ENCODE assay signal across 18 cellular contexts in the genomic region with DNA sequence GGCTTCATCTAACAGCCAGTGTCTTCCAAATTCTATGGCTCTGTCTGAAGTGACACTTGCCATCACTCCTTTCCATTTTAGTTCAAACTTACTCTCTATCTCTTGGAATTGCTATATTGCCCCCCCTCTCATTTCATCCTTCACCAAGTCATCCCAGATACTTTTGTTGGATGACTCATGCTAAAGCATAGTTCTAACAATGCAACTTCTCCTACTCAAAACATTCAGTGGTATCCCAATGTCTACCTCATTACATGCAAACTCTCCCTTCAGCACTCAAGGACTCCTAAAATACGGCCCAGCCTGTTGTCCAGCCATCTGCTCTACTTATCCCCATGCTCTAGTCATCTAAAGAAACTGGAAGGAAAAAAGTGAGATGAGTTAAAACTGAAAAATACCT.
DNase-seq lines count a peak whose midpoint lies in the region; ATAC-seq and TF ChIP-seq lines count a peak whose summit lies in the region.
"Had no signal": no experiment of that assay in that cellular context is flagged by ENCODE, and none has a peak within 500 bp of the region (broad histone marks: within the 10 kb centered on the region; RNA-seq: fewer than 3 reads in every experiment).

No MANE protein-coding gene starts in this region.

- in situ Hi-C loops in astrocyte of the spinal cord (cut with HindIII; ENCODE audit: low sequenced_read_pairs): no loop called here
- in situ Hi-C loops in HAP-1 (cut with MboI; ENCODE audit: low sequenced_read_pairs): no loop called here

- no peaks in the 10 kb centered on the region for H3K9me3 ChIP-seq in HAP-1
- H3K9me3 ChIP-seq: BE2C had no signal

- peaks cover 7% of the 10 kb centered on the region for H3K4me1 ChIP-seq in HAP-1

- H3K4me3 ChIP-seq in astrocyte of the spinal cord (ENCODE audit: low read depth, low read length) (no peak overlapping the region), HAP-1 (no peak overlapping the region)

- TF ChIP-seq CTCF in astrocyte of the spinal cord (IDR thresholded peaks at IDR 0.05; ENCODE audit: low read depth, low read length): no peak

- H3K27me3 ChIP-seq in HAP-1 (ENCODE audit: low read depth): no peaks in the 10 kb centered on the region
- H3K27me3 ChIP-seq: BE2C had no signal

- ATAC-seq in sciatic nerve: no peak
- ATAC-seq: HCT116 had no signal

- intact Hi-C loops in sciatic nerve (cut with DNase I): no loop called here

- no peaks in the 10 kb centered on the region for H3K36me3 ChIP-seq in HAP-1 (replicated peaks)
- H3K36me3 ChIP-seq: BE2C had no signal

- DNase-seq in A172 (ENCODE audit: low spot score) (peak; percentile 3), HT1080 (ENCODE audit: low read depth) (peak; percentile 41), astrocyte of the spinal cord (ENCODE audit: low read depth, low spot score) (peak; percentile 33), iris pigment epithelial cell (ENCODE audit: low read depth) (peak; percentile 9), sciatic nerve (ENCODE audit: low spot score) (no peak), HAP-1 (ENCODE audit: low spot score in 2 of 2) (no peak), NCI-H2107 (lab: John Stamatoyannopoulos, UW) (no peak), DMS 273 treated with DMSO at 0.1 percent for 48 hours (lab: John Stamatoyannopoulos, UW) (no peak)
- DNase-seq: 8988T; BE2C; CD4-positive, CD25-positive, alpha-beta regulatory T cell; COR-L47; KG1; NCI-H1417 treated with DMSO at 0.1 percent for 48 hours; NCI-H187 treated with DMSO at 0.1 percent for 48 hours; NCI-H226; NCI-H524 treated with DMSO at 0.1 percent for 48 hours had no signal

Comparison
In these comparisons a context has a peak if more than half of its experiments do, and no peak if none do; other contexts are left out.
1. DNase-seq: peak in A172 (single experiment), HT1080 (single experiment), astrocyte of the spinal cord (single experiment) and iris pigment epithelial cell (single experiment); none in sciatic nerve (single experiment), HAP-1 (0 of 2), NCI-H2107 (single experiment) and DMS 273 treated with DMSO at 0.1 percent for 48 hours (single experiment).